8 cellular contexts compared by ENCODE assay signal in the genomic region with DNA sequence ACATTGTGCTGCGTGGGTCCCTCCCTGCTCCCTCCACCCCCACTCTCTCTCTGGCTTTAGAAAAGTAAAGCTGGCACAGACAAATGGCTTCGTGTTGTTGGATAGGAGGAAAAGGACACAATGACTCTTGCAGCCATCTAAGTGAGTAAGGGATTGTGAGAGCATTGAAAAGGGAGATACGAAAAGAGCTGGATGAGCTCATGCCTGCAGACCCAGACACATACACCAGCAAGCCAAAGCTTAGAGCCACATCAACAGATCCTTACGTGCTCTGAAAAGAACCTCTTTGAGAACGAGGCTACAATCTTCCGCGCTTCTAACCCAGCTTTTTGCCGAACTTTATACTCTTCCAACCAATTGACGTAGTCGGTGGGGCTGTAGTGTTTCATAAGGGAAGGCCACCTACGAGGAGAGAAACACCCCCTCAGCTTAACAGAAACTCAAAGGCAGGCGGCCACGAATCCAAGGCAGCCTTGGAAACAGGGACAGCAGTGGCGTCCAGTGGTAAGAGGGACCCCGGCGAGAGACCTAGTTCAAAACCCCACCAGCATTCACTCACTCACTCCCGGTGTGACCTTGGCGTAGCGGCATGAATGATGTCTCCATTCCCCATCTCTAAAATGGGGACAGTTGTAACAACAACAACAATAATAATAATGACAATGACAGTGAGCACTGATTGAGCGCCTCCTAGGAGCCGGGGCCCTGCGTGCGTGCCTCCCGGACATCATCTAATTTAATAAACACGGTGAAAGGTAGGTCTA. TPM values are rescaled to one million over a fixed set of nuclear protein-coding genes. Genes with fewer than 3 reads are reported as not detected.
DNase-seq lines count a peak whose midpoint lies in the region; ATAC-seq, FAIRE-seq and TF ChIP-seq lines count a peak whose summit lies in the region.

No MANE protein-coding gene starts in this region.

- CTCF ChIA-PET in Panc1 (lab: Charles Lee) (no interaction called here), endothelial cell of umbilical vein (lab: Charles Lee) (no interaction called here)

- H3K4me2 ChIP-seq in endothelial cell of umbilical vein (ENCODE audit: insufficient read depth, low read length): peak overlapping the region; percentile 83

- H3K27me3 ChIP-seq in Panc1 (ENCODE audit: control insufficient read depth, insufficient read depth, low read length) (peaks cover 9% of the 10 kb centered on the region), endothelial cell of umbilical vein (ENCODE audit: control insufficient read depth in 2 of 2, insufficient read depth in 2 of 2, low read length in 2 of 2) (peaks cover 3 to 4% of the 10 kb centered on the region in 2 experiments), mononuclear cell (ENCODE audit: insufficient read depth, low read length) (peaks cover 2% of the 10 kb centered on the region), upper lobe of right lung (no peaks in the 10 kb centered on the region)

- H3K4me1 ChIP-seq in Panc1 (ENCODE audit: control insufficient read depth, insufficient read depth, low read length): peaks cover 11% of the 10 kb centered on the region
- peaks cover 9% of the 10 kb centered on the region for H3K4me1 ChIP-seq in endothelial cell of umbilical vein (ENCODE audit: control insufficient read depth, extremely low read depth, insufficient read depth, low read length)
- peaks cover 20% of the 10 kb centered on the region for H3K4me1 ChIP-seq in mononuclear cell (ENCODE audit: insufficient read depth, low read length)
- H3K4me1 ChIP-seq in upper lobe of right lung: peaks cover 11% of the 10 kb centered on the region

- POLR2A ChIA-PET in Panc1 (lab: Charles Lee) (interaction anchor here (0.5 kb wide), 1 partner anchor 25 kb away, joined by 4 read pairs; no protein-coding TSS in a partner anchor), endothelial cell of umbilical vein (lab: Charles Lee) (no interaction called here)

- TF ChIP-seq CTCF in GM12864 (IDR thresholded peaks at IDR 0.05; ENCODE audit: low read depth, low read length, missing control alignments): no peak
- TF ChIP-seq CTCF in Panc1 (IDR thresholded peaks at IDR 0.05): no peak
- TF ChIP-seq CTCF in endothelial cell of umbilical vein (IDR thresholded peaks at IDR 0.05; ENCODE audit: extremely low read depth in 1 of 2, insufficient read depth in 1 of 2, low read depth in 1 of 2, low read length in 2 of 2): no peak
- TF ChIP-seq CTCF in upper lobe of right lung (IDR thresholded peaks at IDR 0.05): no peak
- no peak for TF ChIP-seq CTCF in GM13977 (IDR thresholded peaks at IDR 0.05; ENCODE audit: extremely low read depth, insufficient read depth, missing control alignments)

- in situ Hi-C loops in Panc1 (cut with HindIII; ENCODE audit: low pct_unique_long_range_greater_than_20kb, low sequenced_read_pairs): no loop called here
- in situ Hi-C loops in GM13977 (cut with MboI; ENCODE audit: low pct_unique_long_range_greater_than_20kb, low sequenced_read_pairs, unreplicated experiment): no loop called here

- no peak for TF ChIP-seq POLR2A in endothelial cell of umbilical vein (IDR thresholded peaks at IDR 0.05; ENCODE audit: low read depth, low read length)

- peak overlapping the region; percentile 94 for H2AFZ ChIP-seq in endothelial cell of umbilical vein (ENCODE audit: low read depth, low read length)

- peak; percentile 48 for FAIRE-seq in endothelial cell of umbilical vein (lab: Jason Lieb, UNC)

- H3K4me3 ChIP-seq in GM12864 (ENCODE audit: low read depth, low read length) (peak overlapping the region; percentile 97), Panc1 (ENCODE audit: low read depth in 2 of 2, low read length in 2 of 2) (peak overlapping the region; percentile 89 to 93), endothelial cell of umbilical vein (replicated peaks in 1 of 3; ENCODE audit: insufficient read depth in 1 of 3, low read depth in 1 of 3, low read length in 3 of 3) (peak overlapping the region; percentile 55 to 100 (median 59)), mononuclear cell (ENCODE audit: low read length) (peak overlapping the region; percentile 73), upper lobe of right lung (peak overlapping the region; percentile 83)

- H4K20me1 ChIP-seq in endothelial cell of umbilical vein (replicated peaks; ENCODE audit: control insufficient read depth, extremely low read depth, insufficient read depth, low read length): no peaks in the 10 kb centered on the region

- peak; percentile 6; the same call in 1 of the 2 replicates for ATAC-seq in Panc1
- ATAC-seq in upper lobe of right lung: no peak

- peaks cover 15% of the 10 kb centered on the region for H3K79me2 ChIP-seq in endothelial cell of umbilical vein (ENCODE audit: control insufficient read depth, insufficient read depth, low read length)

- DNase-seq in GM12864 (ENCODE audit: low read depth) (no peak), Panc1 (ENCODE audit: low read depth, low spot score) (no peak), endothelial cell of umbilical vein (ENCODE audit: low read depth, low spot score) (peak; percentile 31), upper lobe of right lung (no peak), GM13977 (ENCODE audit: low spot score) (no peak), NCI-H1694 treated with DMSO at 0.1 percent for 48 hours (lab: John Stamatoyannopoulos, UW) (no peak), NCI-H1930 (lab: John Stamatoyannopoulos, UW) (no peak)

- no peaks in the 10 kb centered on the region for H3K9me3 ChIP-seq in Panc1 (ENCODE audit: control insufficient read depth, insufficient read depth, low read depth, low read length)
- no peaks in the 10 kb centered on the region for H3K9me3 ChIP-seq in endothelial cell of umbilical vein (replicated peaks; ENCODE audit: control insufficient read depth, insufficient read depth, low read length)
- H3K9me3 ChIP-seq in mononuclear cell (ENCODE audit: low read depth, low read length): no peaks in the 10 kb centered on the region
- H3K9me3 ChIP-seq in upper lobe of right lung: no peaks in the 10 kb centered on the region

- dilution Hi-C loops in endothelial cell of umbilical vein (cut with MboI; ENCODE audit: extremely low pct_ligation_motif_present, low sequenced_read_pairs): no loop called here

- no TSS peak for BruUV-seq in Panc1 (replicated peaks; lab: Mats Ljungman, UMichigan)
- BruUV-seq in endothelial cell of umbilical vein (replicated peaks; lab: Mats Ljungman, UMichigan): TSS peak; percentile 23

- intact Hi-C loops in Panc1 (cut with micrococcal nuclease; ENCODE audit: unreplicated experiment) (no loop called here), endothelial cell of umbilical vein (cut with micrococcal nuclease) (no loop called here), upper lobe of right lung (cut with DNase I) (no loop called here)

- H3K36me3 ChIP-seq in Panc1 (ENCODE audit: control insufficient read depth, insufficient read depth, low read length): peaks cover 9% of the 10 kb centered on the region
- H3K36me3 ChIP-seq in endothelial cell of umbilical vein (ENCODE audit: control insufficient read depth in 2 of 2, extremely low read depth in 1 of 2, insufficient read depth in 2 of 2, low read length in 2 of 2): peaks cover 0 to 9% of the 10 kb centered on the region in 2 experiments
- peaks cover 23% of the 10 kb centered on the region for H3K36me3 ChIP-seq in upper lobe of right lung

- no peaks in the 10 kb centered on the region for H3K9me1 ChIP-seq in endothelial cell of umbilical vein (replicated peaks; ENCODE audit: control insufficient read depth, extremely low read depth, insufficient read depth, low read length)

- H3K9ac ChIP-seq in endothelial cell of umbilical vein (replicated peaks; ENCODE audit: extremely low read depth, insufficient read depth, low read length): peak overlapping the region; percentile 39

- H3K27ac ChIP-seq in Panc1 (ENCODE audit: low read length) (peak overlapping the region; percentile 65), endothelial cell of umbilical vein (ENCODE audit: insufficient read depth, low read depth, low read length) (no peak overlapping the region), upper lobe of right lung (peak overlapping the region; percentile 58)

TF ChIP-seq in endothelial cell of umbilical vein, 7 proteins besides CTCF, POLR2A, EP300 and RAD21:
- no peak for TF ChIP-seq POLR2AphosphoS5 (IDR thresholded peaks at IDR 0.05; ENCODE audit: insufficient read depth, low read depth, low read length)
- TF ChIP-seq JUN (IDR thresholded peaks at IDR 0.05; ENCODE audit: borderline replicate concordance, insufficient read depth, insufficient read length, low read depth): no peak
- TF ChIP-seq EZH2 (IDR thresholded peaks at IDR 0.05; ENCODE audit: borderline replicate concordance, low read depth, low read length, severe bottlenecking): no peak
- TF ChIP-seq MYC (IDR thresholded peaks at IDR 0.05; ENCODE audit: low read depth, low read length): no peak
- TF ChIP-seq GATA2 (IDR thresholded peaks at IDR 0.05; ENCODE audit: insufficient read depth, insufficient read length, low read depth, low read length): no peak
- TF ChIP-seq FOS (IDR thresholded peaks at IDR 0.05; ENCODE audit: borderline replicate concordance, insufficient read depth, low read length): no peak
- TF ChIP-seq, protein P1, sequence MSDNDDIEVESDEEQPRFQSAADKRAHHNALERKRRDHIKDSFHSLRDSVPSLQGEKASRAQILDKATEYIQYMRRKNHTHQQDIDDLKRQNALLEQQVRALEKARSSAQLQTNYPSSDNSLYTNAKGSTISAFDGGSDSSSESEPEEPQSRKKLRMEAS (IDR thresholded peaks at IDR 0.05; ENCODE audit: insufficient read depth, insufficient read length): no peak
TF ChIP-seq in endothelial cell of umbilical vein: peak in this region for 0.

RNA-seq across cellular contexts. Expression of a gene that starts 1.1 kb away (rescaled TPM):
- total RNA-seq in Panc1 (2021; ENCODE audit: unreplicated experiment): 37.8 TPM
- polyA plus RNA-seq in Panc1 (2012; ENCODE audit: insufficient read length): 41.3 TPM
- 41.6 and 41.7 TPM in 2 replicates for total RNA-seq in endothelial cell of umbilical vein
- polyA plus RNA-seq in endothelial cell of umbilical vein: 66.7 and 80.6 TPM in 2 replicates
- 20.1 and 27.5 TPM in 2 replicates for polyA plus RNA-seq in endothelial cell of umbilical vein (2011; cell fraction: cytosol; rRNA removed)
- polyA plus RNA-seq in endothelial cell of umbilical vein (2011; cell fraction: nucleus; rRNA removed): 21.3 and 35.7 TPM in 2 replicates
- polyA plus RNA-seq in endothelial cell of umbilical vein (2012): 26.1 and 26.6 TPM in 2 replicates
- 115 and 128 TPM in 2 replicates for polyA minus RNA-seq in endothelial cell of umbilical vein
- polyA minus RNA-seq in endothelial cell of umbilical vein (2011; cell fraction: cytosol; rRNA and poly(A)+ RNA removed): 45.8 TPM
- polyA minus RNA-seq in endothelial cell of umbilical vein (2011; cell fraction: nucleus; rRNA and poly(A)+ RNA removed): 17.6 and 28.5 TPM in 2 replicates
- total RNA-seq in mononuclear cell: 92.8 TPM
- total RNA-seq in upper lobe of right lung: 41.4 TPM
